ENCODE assay signal across 19 cellular contexts in genomic region chr18:36931116-36931515, GRCh38.
DNase-seq lines count a peak whose midpoint lies in the region; ATAC-seq, FAIRE-seq and TF ChIP-seq lines count a peak whose summit lies in the region.
"Had no signal": no experiment of that assay in that cellular context is flagged by ENCODE, and none has a peak within 500 bp of the region (broad histone marks: within the 10 kb centered on the region; RNA-seq: fewer than 3 reads in every experiment).

No MANE protein-coding gene starts in this region.

- CTCF ChIA-PET in GM12878 (lab: Yijun Ruan, JAX) = no interaction called here

- H3K4me3 ChIP-seq in GM23338 (no peak overlapping the region), GM12878 (no peak overlapping the region), neural progenitor cell (no peak overlapping the region)

- H3K27ac Mint-ChIP-seq in GM23338 = no peak overlapping the region
- H3K27ac Mint-ChIP-seq in neural progenitor cell = no peak overlapping the region
- H3K27ac Mint-ChIP-seq: CD4-positive, CD25-positive, alpha-beta regulatory T cell; CD8-positive, alpha-beta memory T cell had no signal

- no peak for TF ChIP-seq CTCF in GM23338 (conservative IDR thresholded peaks at IDR 0.05; ENCODE audit: low read depth in 2 of 2)
- TF ChIP-seq CTCF in GM12878 (IDR thresholded peaks at IDR 0.05 in 2 of 3, conservative IDR thresholded peaks at IDR 0.05 in 1 of 3; ENCODE audit: control insufficient read depth in 2 of 3, extremely low read depth in 1 of 3, insufficient read depth in 1 of 3, low read depth in 3 of 3, low read length in 3 of 3) = no peak
- no peak for TF ChIP-seq CTCF in neural progenitor cell (IDR thresholded peaks at IDR 0.05)

- H3K36me3 Mint-ChIP-seq in GM23338 (ENCODE audit: low read depth) (no peaks in the 10 kb centered on the region), neural progenitor cell (peaks cover 2% of the 10 kb centered on the region)

- TF ChIP-seq RAD21 in GM12878 (IDR thresholded peaks at IDR 0.05; ENCODE audit: insufficient read depth, low read depth, low read length) = no peak

- H3K79me2 ChIP-seq in GM23338 (replicated peaks; ENCODE audit: insufficient read depth) (no peaks in the 10 kb centered on the region), GM12878 (ENCODE audit: control insufficient read depth, insufficient read depth, low read length) (no peaks in the 10 kb centered on the region), neural progenitor cell (ENCODE audit: low read depth) (no peaks in the 10 kb centered on the region)

- H3K9ac ChIP-seq in GM12878 (ENCODE audit: control insufficient read depth, insufficient read depth, low read length) (no peak overlapping the region), neural progenitor cell (no peak overlapping the region)

- H4K20me1 ChIP-seq in GM23338 (replicated peaks; ENCODE audit: insufficient read depth) (no peaks in the 10 kb centered on the region), GM12878 (ENCODE audit: control insufficient read depth, insufficient read depth) (no peaks in the 10 kb centered on the region), neural progenitor cell (ENCODE audit: low read depth) (no peaks in the 10 kb centered on the region)

- FAIRE-seq in GM12878 (lab: Jason Lieb, UNC) = peak; percentile 18

- SMC1A ChIA-PET in GM12878 (lab: Charles Lee; ENCODE audit: uncharacterized antibody, unreplicated experiment) = interaction anchor here (1.8 kb wide), 2 partner anchors 11 to 14 kb away, joined by 4 to 5 read pairs; no protein-coding TSS in a partner anchor

- no peaks in the 10 kb centered on the region for H3K9me3 ChIP-seq in GM12878 (replicated peaks; ENCODE audit: control insufficient read depth, insufficient read depth, low read length)
- no peaks in the 10 kb centered on the region for H3K9me3 ChIP-seq in neural progenitor cell (ENCODE audit: low read depth)
- H3K9me3 ChIP-seq: BE2C had no signal

- 82% methylated on average over 4 of the region's 4 CpGs for WGBS in GM12878 (ENCODE audit: insufficient coverage, insufficient replicate concordance, low lambda C conversion rate, missing lambda C conversion rate)

- RAD21 ChIA-PET in GM12878 (lab: Charles Lee; ENCODE audit: unreplicated experiment) = no interaction called here

- H3K4me1 ChIP-seq in GM23338 (ENCODE audit: insufficient read depth) (no peaks in the 10 kb centered on the region), GM12878 (ENCODE audit: control insufficient read depth, insufficient read depth, low read length) (no peaks in the 10 kb centered on the region), neural progenitor cell (peaks cover 12% of the 10 kb centered on the region)
- H3K4me1 ChIP-seq: BE2C had no signal

- H2AFZ ChIP-seq in GM23338 (no peak overlapping the region), GM12878 (ENCODE audit: control insufficient read depth, low read depth, low read length) (no peak overlapping the region), neural progenitor cell (replicated peaks) (no peak overlapping the region)

- H3K4me2 ChIP-seq in GM23338 (no peak overlapping the region), GM12878 (ENCODE audit: control insufficient read depth, insufficient read depth) (no peak overlapping the region), neural progenitor cell (no peak overlapping the region)

- TF ChIP-seq POLR2A in GM12878 (IDR thresholded peaks at IDR 0.05; ENCODE audit: low read depth, low read length) = no peak

- H3K27ac ChIP-seq in GM23338 (ENCODE audit: low read depth) (no peak overlapping the region), GM12878 (ENCODE audit: control insufficient read depth, insufficient read depth) (no peak overlapping the region), neural progenitor cell (no peak overlapping the region)

- BruUV-seq in GM12878 (replicated peaks; lab: Mats Ljungman, UMichigan) = no TSS peak

- ATAC-seq in GM23338 (peak; percentile 32; the same call in 1 of the 3 replicates), GM12878 (no peak), GM18520 (IDR thresholded peaks at IDR 0.05; ENCODE audit: unreplicated experiment) (no peak), GM21786 (IDR thresholded peaks at IDR 0.05; ENCODE audit: unreplicated experiment) (no peak)

- H3K27me3 ChIP-seq in GM23338 (ENCODE audit: insufficient read depth) = no peaks in the 10 kb centered on the region
- H3K27me3 ChIP-seq in GM12878 (replicated peaks in 1 of 2; ENCODE audit: control insufficient read depth in 2 of 2, insufficient read depth in 2 of 2, low read length in 1 of 2) = no peaks in the 10 kb centered on the region
- H3K27me3 ChIP-seq in neural progenitor cell = no peaks in the 10 kb centered on the region
- H3K27me3 ChIP-seq: BE2C had no signal

- in situ Hi-C loops in GM12878 (cut with MboI) = loop anchor here (25.0 kb wide), 2 partner anchors 381 to 606 kb away; no protein-coding TSS in a partner anchor

- H3K9me3 Mint-ChIP-seq in GM23338 (no peaks in the 10 kb centered on the region; the same call in 2 of the 3 replicates), neural progenitor cell (no peaks in the 10 kb centered on the region)

- POLR2A ChIA-PET in GM12878 (lab: Charles Lee) = no interaction called here

- H3K27me3 Mint-ChIP-seq in GM23338 (ENCODE audit: insufficient read depth, low read depth, poor library complexity) (no peaks in the 10 kb centered on the region), neural progenitor cell (ENCODE audit: insufficient read depth, low read depth) (no peaks in the 10 kb centered on the region)
- H3K27me3 Mint-ChIP-seq: CD4-positive, CD25-positive, alpha-beta regulatory T cell; CD8-positive, alpha-beta memory T cell had no signal

- H3K36me3 ChIP-seq in GM23338 (ENCODE audit: insufficient read depth) (no peaks in the 10 kb centered on the region), GM12878 (ENCODE audit: control insufficient read depth in 2 of 2, insufficient read depth in 2 of 2, low read length in 1 of 2) (no peaks in the 10 kb centered on the region), neural progenitor cell (no peaks in the 10 kb centered on the region)
- H3K36me3 ChIP-seq: BE2C had no signal

- peaks cover 4% of the 10 kb centered on the region; the same call in 2 of the 3 replicates for H3K4me1 Mint-ChIP-seq in GM23338
- peaks cover 13% of the 10 kb centered on the region for H3K4me1 Mint-ChIP-seq in neural progenitor cell
- H3K4me1 Mint-ChIP-seq: CD8-positive, alpha-beta memory T cell had no signal

- no peak for DNase-seq in GM23338 (ENCODE audit: low spot score)
- peak; percentile 81 for DNase-seq in NCI-H82 (lab: John Stamatoyannopoulos, UW)
- DNase-seq in GM12878 (ENCODE audit: low read depth, low spot score) = no peak
- peak; percentile 31 for DNase-seq in neural progenitor cell (ENCODE audit: low spot score)
- no peak for DNase-seq in H4 (ENCODE audit: low spot score)
- no peak for DNase-seq in NCI-H2107 (lab: John Stamatoyannopoulos, UW)
- DNase-seq: ACHN; BE2C; C1 segment of cervical spinal cord; CD4-positive, CD25-positive, alpha-beta regulatory T cell; CD8-positive, alpha-beta memory T cell; COR-L47; DMS79; GF-D8; GOT3; HCEC 1CT; KG1 had no signal

- H3F3A ChIP-seq in GM23338 (replicated peaks; ENCODE audit: low read depth) (no peaks in the 10 kb centered on the region), neural progenitor cell (ENCODE audit: low read depth) (no peaks in the 10 kb centered on the region)

- no peak for TF ChIP-seq EP300 in GM12878 (IDR thresholded peaks at IDR 0.05; ENCODE audit: borderline replicate concordance in 1 of 2, control insufficient read depth in 1 of 2, low read depth in 2 of 2, low read length in 2 of 2)

- no peak overlapping the region for H3K4me3 Mint-ChIP-seq in GM23338
- H3K4me3 Mint-ChIP-seq in neural progenitor cell = no peak overlapping the region
- H3K4me3 Mint-ChIP-seq: CD4-positive, CD25-positive, alpha-beta regulatory T cell; CD8-positive, alpha-beta memory T cell had no signal

- intact Hi-C loops in GM12878 (cut with micrococcal nuclease; ENCODE audit: unreplicated experiment) = no loop called here

- no peaks in the 10 kb centered on the region for H3K9me2 ChIP-seq in GM23338 (ENCODE audit: insufficient read depth)

TF ChIP-seq in GM23338, 12 proteins besides CTCF, POLR2A, EP300 and RAD21 (continues in another document):
- no peak for TF ChIP-seq JUNB (IDR thresholded peaks at IDR 0.05; ENCODE audit: unreplicated experiment)
- no peak for TF ChIP-seq POLR2AphosphoS5 (IDR thresholded peaks at IDR 0.05; ENCODE audit: low read depth)
- TF ChIP-seq ETS1 (IDR thresholded peaks at IDR 0.05) = no peak
- no peak for TF ChIP-seq ZNF331 (CRISPR knock-in tag; IDR thresholded peaks at IDR 0.05; ENCODE audit: low read depth)

TF ChIP-seq in GM12878, 131 proteins besides CTCF, POLR2A, EP300 and RAD21 (continues in another document):
- TF ChIP-seq IRF5 (IDR thresholded peaks at IDR 0.05; ENCODE audit: borderline replicate concordance) (no peak), ETV6 (conservative IDR thresholded peaks at IDR 0.05 in 1 of 2, IDR thresholded peaks at IDR 0.05 in 1 of 2; ENCODE audit: borderline replicate concordance in 1 of 2, low read depth in 1 of 2) (no peak), SPI1 (IDR thresholded peaks at IDR 0.05; ENCODE audit: borderline replicate concordance, insufficient read depth, low read depth, low read length) (no peak), POU2F2 (IDR thresholded peaks at IDR 0.05; ENCODE audit: borderline replicate concordance, low read depth, low read length) (no peak), SMC3 (IDR thresholded peaks at IDR 0.05; ENCODE audit: borderline replicate concordance, low read length) (no peak), ZZZ3 (IDR thresholded peaks at IDR 0.05; ENCODE audit: control insufficient read depth, insufficient read length, low read depth) (no peak), CBX3 (IDR thresholded peaks at IDR 0.05; ENCODE audit: borderline replicate concordance, low read depth) (no peak)

Comparison
In these comparisons a context has a peak if more than half of its experiments do, and no peak if none do; other contexts are left out.
1. DNase-seq: peak in NCI-H82 (single experiment) and neural progenitor cell (single experiment); none in GM23338 (single experiment), GM12878 (single experiment), H4 (single experiment) and NCI-H2107 (single experiment).